ENCODE assay signal across 12 cellular contexts in genomic region chr16:2015117-2015946, GRCh38. TPM values are rescaled to one million over a fixed set of nuclear protein-coding genes. Genes with fewer than 3 reads are reported as not detected.
DNase-seq lines count a peak whose midpoint lies in the region; ATAC-seq and TF ChIP-seq lines count a peak whose summit lies in the region.
"Had no signal": no experiment of that assay in that cellular context is flagged by ENCODE, and none has a peak within 500 bp of the region (broad histone marks: within the 10 kb centered on the region; RNA-seq: fewer than 3 reads in every experiment).

No MANE protein-coding gene starts in this region.

- H3K4me3 ChIP-seq in HAP-1 (no peak overlapping the region), suprapubic skin (no peak overlapping the region), thyroid gland (replicated peaks in 1 of 3) (no peak overlapping the region)
- H3K4me3 ChIP-seq: dorsolateral prefrontal cortex had no signal

- H3K36me3 ChIP-seq in HAP-1 (replicated peaks) (peaks cover 4% of the 10 kb centered on the region; the same call in 1 of the 2 replicates), suprapubic skin (no peaks in the 10 kb centered on the region), thyroid gland (no peaks in the 10 kb centered on the region)

- H3K27me3 ChIP-seq in HAP-1 (ENCODE audit: low read depth): 0 out of 2 replicates have a peak, but pooled peaks cover 6% of the 10 kb centered on the region
- peaks cover 18% of the 10 kb centered on the region for H3K27me3 ChIP-seq in suprapubic skin
- peaks cover 4% of the 10 kb centered on the region for H3K27me3 ChIP-seq in thyroid gland

- H3K9me3 ChIP-seq in HAP-1 (no peaks in the 10 kb centered on the region), suprapubic skin (no peaks in the 10 kb centered on the region), thyroid gland (no peaks in the 10 kb centered on the region)

- no peak for TF ChIP-seq POLR2A in suprapubic skin (IDR thresholded peaks at IDR 0.05)
- no peak for TF ChIP-seq POLR2A in thyroid gland (IDR thresholded peaks at IDR 0.05)

- H3K27ac ChIP-seq in suprapubic skin: peak overlapping the region; percentile 25
- H3K27ac ChIP-seq in thyroid gland: no peak overlapping the region
- H3K27ac ChIP-seq: dorsolateral prefrontal cortex had no signal

- H3K4me1 ChIP-seq in HAP-1 (peaks cover 13% of the 10 kb centered on the region), suprapubic skin (peaks cover 29% of the 10 kb centered on the region), thyroid gland (peaks cover 3 to 13% of the 10 kb centered on the region in 2 donors)

- 60% methylated on average over 24 of the region's 24 CpGs for WGBS in suprapubic skin
- WGBS in thyroid gland, 2 donors: 82 to 83% methylated on average over 20 to 23 of the region's 24 CpGs

- no peak for TF ChIP-seq CTCF in suprapubic skin (IDR thresholded peaks at IDR 0.05)
- no peak for TF ChIP-seq CTCF in thyroid gland (IDR thresholded peaks at IDR 0.05)

- ATAC-seq in esophagus mucosa: peak; percentile 90
- no peak for ATAC-seq in GM18909 (IDR thresholded peaks at IDR 0.05; ENCODE audit: poor library complexity, unreplicated experiment)
- ATAC-seq: SK-N-SH treated with all-trans-retinoic acid at 6 μM for 48 hours had no signal

- intact Hi-C loops in thyroid gland (cut with DNase I): no loop called here

- TF ChIP-seq EP300 in suprapubic skin (IDR thresholded peaks at IDR 0.05): no peak

- in situ Hi-C loops in HAP-1 (cut with MboI; ENCODE audit: low sequenced_read_pairs): no loop called here

- DNase-seq in HAP-1 (ENCODE audit: low spot score in 2 of 2) (peak; percentile 59 to 78), NCI-H82 treated with DMSO at 0.1 percent for 48 hours (lab: John Stamatoyannopoulos, UW; ENCODE audit: unreplicated experiment) (peak; percentile 70), suprapubic skin (ENCODE audit: low spot score in 2 of 2) (no peak), NCI-H187 treated with DMSO at 0.1 percent for 48 hours (lab: John Stamatoyannopoulos, UW) (no peak), thyroid gland (no peak)
- DNase-seq: activated CD4-positive, alpha-beta T cell treated with anti-CD3 and anti-CD28 coated beads, Interleukin-2, amount 50 U/mL, for 4 hours; activated naive CD8-positive, alpha-beta T cell treated with anti-CD3 and anti-CD28 coated beads, Interleukin-2, amount 10 ng/mL, durations not matched to agents 7 days and 5 days; dorsolateral prefrontal cortex; hypothalamus had no signal

RNA-seq across cellular contexts. Expression of gene NPW, which starts 4.3 kb away (rescaled TPM):
- total RNA-seq in esophagus mucosa (0.80 TPM), suprapubic skin (1 to 10 TPM in 2 of 4 donors, under 1 TPM in 1, not detected in 1; 0.65 to 5.6 (median 3.0) TPM), thyroid gland (under 1 TPM in 2 of 4 donors, not detected in 2; 0.54 to 0.63 TPM)

RNA-seq across cellular contexts. Expression of gene ZNF598, which starts 5.7 kb away (rescaled TPM):
- total RNA-seq in esophagus mucosa (41.0 TPM), suprapubic skin (100 to 1,000 TPM in 1 of 4 donors, 10 to 100 TPM in 3; 69.4 to 103 (median 84.0) TPM), thyroid gland (10 to 100 TPM; 19.0 to 38.4 (median 27.4) TPM)

RNA-seq across cellular contexts. Expression of gene NHERF2, which starts 11.4 kb away (rescaled TPM):
- total RNA-seq in esophagus mucosa: 21.6 TPM
- 10 to 100 TPM; 13.8 to 36.5 (median 21.8) TPM for total RNA-seq in suprapubic skin
- total RNA-seq in thyroid gland: 100 to 1,000 TPM in 1 of 4 donors, 10 to 100 TPM in 3; 73.8 to 146 (median 81.6) TPM

RNA-seq across cellular contexts. Expression of gene SYNGR3, which starts 25.6 kb away (rescaled TPM):
- 0.16 TPM for total RNA-seq in esophagus mucosa
- 1 to 10 TPM in 1 of 4 donors, under 1 TPM in 2, not detected in 1; 0.42 to 1.7 (median 0.60) TPM for total RNA-seq in suprapubic skin
- total RNA-seq in thyroid gland: not detected

RNA-seq across cellular contexts. Expression of gene GFER, which starts 31.3 kb away (rescaled TPM):
- total RNA-seq in esophagus mucosa (17.0 TPM), suprapubic skin (10 to 100 TPM in 1 of 4 donors, 1 to 10 TPM in 3; 7.0 to 11.2 (median 9.5) TPM), thyroid gland (10 to 100 TPM in 3 of 4 donors, 1 to 10 TPM in 1; 7.8 to 37.2 (median 22.3) TPM)

Comparison
In these comparisons a context has a peak if more than half of its experiments do, and no peak if none do; other contexts are left out.
1. DNase-seq: peak in HAP-1 (2 of 2) and NCI-H82 treated with DMSO at 0.1 percent for 48 hours (single experiment); none in suprapubic skin (0 of 2), NCI-H187 treated with DMSO at 0.1 percent for 48 hours (single experiment) and thyroid gland (0 of 2).